In genomic region chr6:31945507-31946369, GRCh38 we compare ENCODE assay signal across 8 cellular contexts. TPM values are rescaled to one million over a fixed set of nuclear protein-coding genes. Genes with fewer than 3 reads are reported as not detected.
DNase-seq lines count a peak whose midpoint lies in the region; ATAC-seq and TF ChIP-seq lines count a peak whose summit lies in the region.
"Had no signal": no experiment of that assay in that cellular context is flagged by ENCODE, and none has a peak within 500 bp of the region (broad histone marks: within the 10 kb centered on the region; RNA-seq: fewer than 3 reads in every experiment).

Gene CFB, plus strand, starts transcription at chr6:31946095. Its CDS starts 127 bp downstream, at chr6:31946222.

- peak in 1 of 2 donors; percentile 14 for TF ChIP-seq POLR2A in thyroid gland (IDR thresholded peaks at IDR 0.05)

- H3K9me3 ChIP-seq in left lung (no peaks in the 10 kb centered on the region), thyroid gland (no peaks in the 10 kb centered on the region)

- intact Hi-C loops in left lung (cut with DNase I) (no loop called here), thyroid gland (cut with DNase I) (no loop called here)

- H3K36me3 ChIP-seq in left lung (peaks cover 0 to 49% of the 10 kb centered on the region in 2 donors), thyroid gland (no peaks in the 10 kb centered on the region)

- in situ Hi-C loops in T47D (cut with HindIII; ENCODE audit: low pct_unique_long_range_greater_than_20kb, low sequenced_read_pairs), result no loop called here

- H3K27me3 ChIP-seq in left lung (no peaks in the 10 kb centered on the region), thyroid gland (no peaks in the 10 kb centered on the region)

- TF ChIP-seq CTCF in left lung (IDR thresholded peaks at IDR 0.05), result no peak
- TF ChIP-seq CTCF in thyroid gland (IDR thresholded peaks at IDR 0.05), result no peak

- peak; percentile 92 for ATAC-seq in left lung
- ATAC-seq in HG02870 (IDR thresholded peaks at IDR 0.05; ENCODE audit: unreplicated experiment), result no peak

- DNase-seq in HuH-7 (ENCODE audit: low spot score), result peak; percentile 87
- peak; percentile 74 to 85 for DNase-seq in T47D (ENCODE audit: low read depth in 1 of 2, low spot score in 1 of 2)
- DNase-seq in left lung, result peak; percentile 80 to 86
- peak; percentile 70 to 81 for DNase-seq in thyroid gland
- DNase-seq in activated CD4-positive, alpha-beta T cell treated with anti-CD3 and anti-CD28 coated beads for 4 hours, result no peak
- no peak for DNase-seq in stimulated activated CD4-positive, alpha-beta T cell treated with anti-CD3 and anti-CD28 coated beads, Interleukin-4, amount 100 ng/mL, for 4 hours
- DNase-seq: amygdala had no signal

- peaks cover 10 to 24% of the 10 kb centered on the region in 2 donors for H3K4me1 ChIP-seq in left lung
- peaks cover 0 to 19% of the 10 kb centered on the region in 2 donors for H3K4me1 ChIP-seq in thyroid gland

- H3K4me3 ChIP-seq in left lung, result peak within 1 kb of the TSS in 1 of 2 donors; percentile 30
- peak within 1 kb of the TSS in 1 of 3 donors; percentile 12 for H3K4me3 ChIP-seq in thyroid gland (replicated peaks in 1 of 3)

- H3K27ac ChIP-seq in left lung (peak within 1 kb of the TSS; percentile 83 to 88), thyroid gland (peak within 1 kb of the TSS; percentile 74 to 87 (median 75))

- WGBS in thyroid gland, 2 donors, result 33 to 50% methylated on average over 11 of the region's 11 CpGs

RNA-seq across cellular contexts. Expression of gene CFB, which starts in this region (rescaled TPM):
- total RNA-seq in left lung, result 100 to 1,000 TPM in 1 of 2 donors, 10 to 100 TPM in 1; 69.1 to 131 TPM
- total RNA-seq in thyroid gland, result 10 to 100 TPM; 10.5 to 36.7 (median 16.4) TPM

Comparison
In these comparisons a context has a peak if more than half of its experiments do, and no peak if none do; other contexts are left out.
1. DNase-seq: peak in HuH-7 (single experiment), T47D (2 of 2), left lung (2 of 2) and thyroid gland (2 of 2); none in activated CD4-positive, alpha-beta T cell treated with anti-CD3 and anti-CD28 coated beads for 4 hours (0 of 2) and stimulated activated CD4-positive, alpha-beta T cell treated with anti-CD3 and anti-CD28 coated beads, Interleukin-4, amount 100 ng/mL, for 4 hours (0 of 2).